In genomic region chr11:131229221-131229620, GRCh38 we compare ENCODE assay signal across 21 cellular contexts.
"Had no signal": no experiment of that assay in that cellular context is flagged by ENCODE, and none has a peak within 500 bp of the region (broad histone marks: within the 10 kb centered on the region; RNA-seq: fewer than 3 reads in every experiment).

No MANE protein-coding gene starts in this region.

- DNase-seq: KBM-7, MV-4-11, NCI-H1048, NCI-H1105, NCI-H1417, NCI-H1436 treated with DMSO at 0.1 percent for 48 hours, NCI-H1694, NCI-H187 treated with DMSO at 0.1 percent for 48 hours, NCI-H2029 treated with DMSO at 0.1 percent for 48 hours, NCI-H2171 treated with DMSO at 0.1 percent for 48 hours, NCI-H345, NCI-H446 treated with DMSO at 0.1 percent for 48 hours, NCI-H510A treated with DMSO at 0.1 percent for 48 hours, NCI-H526, NCI-H774, Right ventricle myocardium superior, RPMI8226, SIG-M5, SK-N-SH, SW 1271 had no signal

- H3K4me2 ChIP-seq: SK-N-SH had no signal

- H3K27ac ChIP-seq: SJSA1 had no signal

- H3K4me1 ChIP-seq: SJSA1 had no signal

- H3K9me2 ChIP-seq: SK-N-SH had no signal

- H3K36me3 ChIP-seq: SJSA1 had no signal

- H3K27me3 ChIP-seq: SJSA1 had no signal

- H3K4me3 ChIP-seq: SJSA1 had no signal
